In genomic region chr2:72806280-72806955, GRCh38 we compare ENCODE assay signal across 15 cellular contexts. TPM values are rescaled to one million over a fixed set of nuclear protein-coding genes. Genes with fewer than 3 reads are reported as not detected.
DNase-seq lines count a peak whose midpoint lies in the region; ATAC-seq, FAIRE-seq and TF ChIP-seq lines count a peak whose summit lies in the region.
"Had no signal": no experiment of that assay in that cellular context is flagged by ENCODE, and none has a peak within 500 bp of the region (broad histone marks: within the 10 kb centered on the region; RNA-seq: fewer than 3 reads in every experiment).

No MANE protein-coding gene starts in this region.

- TF ChIP-seq CTCF in IMR-90 (conservative IDR thresholded peaks at IDR 0.05; ENCODE audit: low read depth, low read length) (no peak), astrocyte (IDR thresholded peaks at IDR 0.05; ENCODE audit: insufficient read depth, low read depth, low read length) (no peak)

- TSS peak; percentile 22 for BruUV-seq in IMR-90 (replicated peaks; lab: Mats Ljungman, UMichigan)

- no peak overlapping the region for H3K56ac ChIP-seq in IMR-90 (ENCODE audit: extremely low read depth, insufficient read depth, low read length)

- H3K27me3 Mint-ChIP-seq in astrocyte (ENCODE audit: low read depth, unreplicated experiment) = no peaks in the 10 kb centered on the region
- H3K27me3 Mint-ChIP-seq in activated CD4-positive, alpha-beta T cell treated with anti-CD3 and anti-CD28 coated beads for 36 hours = no peaks in the 10 kb centered on the region
- H3K27me3 Mint-ChIP-seq: IgD-negative memory B cell had no signal

- peak; percentile 45 for FAIRE-seq in astrocyte (lab: Jason Lieb, UNC)
- FAIRE-seq in GM12891 (lab: Jason Lieb, UNC) = no peak
- FAIRE-seq: G401.6, H1 had no signal

- 0 out of 2 replicates have a peak, but pooled peaks cover 3% of the 10 kb centered on the region for H3K9me1 ChIP-seq in IMR-90 (ENCODE audit: insufficient read depth, low read length)

- H3K79me2 ChIP-seq in astrocyte (ENCODE audit: insufficient read depth, low read length) = peaks cover 22% of the 10 kb centered on the region

- POLR2A ChIA-PET in IMR-90 (lab: Charles Lee; ENCODE audit: unreplicated experiment) = no interaction called here
- POLR2A ChIA-PET in activated CD4-positive, alpha-beta T cell treated with anti-CD3 and anti-CD28 coated beads for 36 hours (lab: Charles Lee) = no interaction called here

- no peak overlapping the region for H3K9ac ChIP-seq in IMR-90 (ENCODE audit: low read depth, low read length)
- no peak overlapping the region for H3K9ac ChIP-seq in astrocyte (ENCODE audit: low read length)
- H3K9ac ChIP-seq: KMS-11 had no signal

- H3K4me3 Mint-ChIP-seq in astrocyte (ENCODE audit: unreplicated experiment) = no peak overlapping the region
- no peak overlapping the region for H3K4me3 Mint-ChIP-seq in activated CD4-positive, alpha-beta T cell treated with anti-CD3 and anti-CD28 coated beads for 36 hours
- H3K4me3 Mint-ChIP-seq: CD8-positive, alpha-beta memory T cell; HFFc6; IgD-negative memory B cell had no signal

- H2AK9ac ChIP-seq in IMR-90 (replicated peaks; ENCODE audit: low read depth, low read length, poor library complexity) = no peak overlapping the region

- H2BK5ac ChIP-seq in IMR-90 (ENCODE audit: low read depth, low read length, poor library complexity, severe bottlenecking) = no peak overlapping the region

- no peak overlapping the region for H3K23ac ChIP-seq in IMR-90 (ENCODE audit: low read depth, low read length)

- H3K4me1 ChIP-seq in IMR-90 (ENCODE audit: control insufficient read depth, insufficient read depth, low read length) = no peaks in the 10 kb centered on the region
- no peaks in the 10 kb centered on the region for H3K4me1 ChIP-seq in astrocyte (ENCODE audit: insufficient read depth, low read length)
- H3K4me1 ChIP-seq: Caco-2 had no signal

- H2BK20ac ChIP-seq in IMR-90 (ENCODE audit: low read depth, low read length) = no peak overlapping the region

- no peak overlapping the region for H3K27ac Mint-ChIP-seq in astrocyte (ENCODE audit: unreplicated experiment)
- no peak overlapping the region for H3K27ac Mint-ChIP-seq in activated CD4-positive, alpha-beta T cell treated with anti-CD3 and anti-CD28 coated beads for 36 hours
- H3K27ac Mint-ChIP-seq: CD8-positive, alpha-beta memory T cell; HFFc6; IgD-negative memory B cell had no signal

- CTCF ChIA-PET in IMR-90 (lab: Yijun Ruan, JAX) = interaction anchor here (1.7 kb wide), 1 partner anchor 13 kb away, joined by 3 read pairs; no protein-coding TSS in a partner anchor
- CTCF ChIA-PET in activated CD4-positive, alpha-beta T cell treated with anti-CD3 and anti-CD28 coated beads for 36 hours (lab: Charles Lee) = interaction anchor here (1.2 to 1.7 kb wide), 3 partner anchors 10 to 55 kb away, joined by 3 to 5 read pairs (median 4); no protein-coding TSS in a partner anchor

- intact Hi-C loops in IMR-90 (cut with micrococcal nuclease) = no loop called here
- intact Hi-C loops in activated CD4-positive, alpha-beta T cell treated with anti-CD3 and anti-CD28 coated beads for 36 hours (cut with DNase I, micrococcal nuclease) = no loop called here

- H3K36me3 Mint-ChIP-seq in astrocyte (ENCODE audit: low read depth, unreplicated experiment) = peaks cover 6% of the 10 kb centered on the region
- H3K36me3 Mint-ChIP-seq in activated CD4-positive, alpha-beta T cell treated with anti-CD3 and anti-CD28 coated beads for 36 hours (ENCODE audit: low read depth) = peaks cover 21% of the 10 kb centered on the region

- peak; percentile 24; the same call in 1 of the 2 replicates for ATAC-seq in IMR-90 (ENCODE audit: low read depth)
- ATAC-seq in activated CD4-positive, alpha-beta T cell treated with anti-CD3 and anti-CD28 coated beads for 36 hours = no peak
- ATAC-seq: A549 had no signal

- H4K8ac ChIP-seq in IMR-90 (ENCODE audit: low read depth in 2 of 2, low read length in 2 of 2) = no peak overlapping the region

- TF ChIP-seq POLR2A in IMR-90 (IDR thresholded peaks at IDR 0.05; ENCODE audit: low read depth, low read length) (no peak), GM12891 (IDR thresholded peaks at IDR 0.05; ENCODE audit: low read depth, low read length) (no peak)

- H2BK120ac ChIP-seq in IMR-90 (ENCODE audit: low read depth, low read length) = no peak overlapping the region

- H3K4ac ChIP-seq in IMR-90 (ENCODE audit: low read depth, low read length) = no peak overlapping the region

- 0 out of 2 replicates have a peak, but pooled peaks cover 2% of the 10 kb centered on the region for H3K36me3 ChIP-seq in IMR-90 (ENCODE audit: control insufficient read depth, insufficient read depth, low read length)
- no peaks in the 10 kb centered on the region for H3K36me3 ChIP-seq in astrocyte (ENCODE audit: insufficient read depth, low read length)

- H3K27ac ChIP-seq in IMR-90 (ENCODE audit: insufficient read depth, low read length) (no peak overlapping the region), astrocyte (ENCODE audit: low read depth, low read length) (no peak overlapping the region)
- H3K27ac ChIP-seq: A549, KMS-11 had no signal

- H3K27me3 ChIP-seq in IMR-90 (ENCODE audit: control insufficient read depth, insufficient read depth, low read length) = no peaks in the 10 kb centered on the region
- H3K27me3 ChIP-seq in astrocyte (ENCODE audit: insufficient read depth, low read length) = no peaks in the 10 kb centered on the region

- WGBS in IMR-90 (ENCODE audit: extremely low coverage in 2 of 2, insufficient read length in 1 of 2), 2 experiments = no CpG with 5 or more reads among the region's 3 CpGs

- H3K9me3 ChIP-seq in IMR-90 (ENCODE audit: control insufficient read depth, insufficient read depth, low read length) (peaks cover 4% of the 10 kb centered on the region), astrocyte (ENCODE audit: insufficient read depth, low read depth, low read length) (no peaks in the 10 kb centered on the region)

- no peak for TF ChIP-seq RAD21 in IMR-90 (IDR thresholded peaks at IDR 0.05; ENCODE audit: low read length)

- H3K9me3 Mint-ChIP-seq in astrocyte (ENCODE audit: unreplicated experiment) = peaks cover 2% of the 10 kb centered on the region
- H3K9me3 Mint-ChIP-seq in activated CD4-positive, alpha-beta T cell treated with anti-CD3 and anti-CD28 coated beads for 36 hours (ENCODE audit: low read depth) = peaks cover 10% of the 10 kb centered on the region

- in situ Hi-C loops in IMR-90 (cut with MboI; ENCODE audit: low sequenced_read_pairs) = no loop called here

- H4K20me1 ChIP-seq in IMR-90 (ENCODE audit: insufficient read depth, low read length) = peaks cover 11% of the 10 kb centered on the region
- peaks cover 22% of the 10 kb centered on the region for H4K20me1 ChIP-seq in astrocyte (ENCODE audit: insufficient read depth, low read length)

- no peak overlapping the region for H4K5ac ChIP-seq in IMR-90 (ENCODE audit: low read depth, low read length)

- H3K4me3 ChIP-seq in IMR-90 (ENCODE audit: insufficient read depth, low read depth, low read length) (no peak overlapping the region), astrocyte (ENCODE audit: insufficient read depth, low read depth, low read length) (no peak overlapping the region)
- H3K4me3 ChIP-seq: A549 had no signal

- peaks cover 7% of the 10 kb centered on the region for H3K4me1 Mint-ChIP-seq in astrocyte (ENCODE audit: low read depth, unreplicated experiment)
- peaks cover 6% of the 10 kb centered on the region for H3K4me1 Mint-ChIP-seq in activated CD4-positive, alpha-beta T cell treated with anti-CD3 and anti-CD28 coated beads for 36 hours
- H3K4me1 Mint-ChIP-seq: IgD-negative memory B cell had no signal

- H3K14ac ChIP-seq in IMR-90 (replicated peaks; ENCODE audit: low read depth, low read length) = no peak overlapping the region

- H2AFZ ChIP-seq in IMR-90 (replicated peaks; ENCODE audit: low read length, poor library complexity) (no peak overlapping the region), astrocyte (ENCODE audit: low read depth, low read length) (no peak overlapping the region)

- no peak overlapping the region for H2BK15ac ChIP-seq in IMR-90 (ENCODE audit: low read depth, low read length)

- no peak overlapping the region for H3K18ac ChIP-seq in IMR-90 (ENCODE audit: low read depth, low read length)

- H3K4me2 ChIP-seq in IMR-90 (ENCODE audit: low read depth, low read length) (no peak overlapping the region), astrocyte (ENCODE audit: low read length) (no peak overlapping the region)
- H3K4me2 ChIP-seq: A549, KMS-11 had no signal

- dilution Hi-C loops in IMR-90 (cut with HindIII; ENCODE audit: low sequenced_read_pairs, unreplicated experiment) = no loop called here

- peaks cover 23 to 24% of the 10 kb centered on the region in 2 experiments for H3K79me1 ChIP-seq in IMR-90 (ENCODE audit: low read depth in 1 of 2, low read length in 2 of 2)

- DNase-seq in ELR (ENCODE audit: low read depth) = peak; percentile 13
- peak; percentile 40 for DNase-seq in IMR-90
- DNase-seq in astrocyte (ENCODE audit: low read depth) = peak; percentile 68
- DNase-seq in activated CD4-positive, alpha-beta T cell treated with anti-CD3 and anti-CD28 coated beads for 36 hours = no peak
- no peak for DNase-seq in GM12891 (ENCODE audit: insufficient read length, low spot score)
- no peak for DNase-seq in NCI-H2029 treated with DMSO at 0.1 percent for 48 hours (lab: John Stamatoyannopoulos, UW)
- DNase-seq: Caco-2; CD8-positive, alpha-beta memory T cell; HCEC 1CT; HFFc6 had no signal

- no peak overlapping the region for H4K91ac ChIP-seq in IMR-90 (ENCODE audit: insufficient read depth, low read depth, low read length)

- H2AK5ac ChIP-seq in IMR-90 (ENCODE audit: low read depth, low read length) = no peak overlapping the region

TF ChIP-seq in IMR-90, 13 proteins besides CTCF, POLR2A, EP300 and RAD21 (continues in another document):
- TF ChIP-seq NFE2L2 (IDR thresholded peaks at IDR 0.05; ENCODE audit: low read depth, low read length) = no peak

TF ChIP-seq in GM12891, 5 proteins besides CTCF, POLR2A, EP300 and RAD21:
- TF ChIP-seq PAX5 (IDR thresholded peaks at IDR 0.05; ENCODE audit: insufficient read depth, low read length, severe bottlenecking) (no peak), SPI1 (IDR thresholded peaks at IDR 0.05; ENCODE audit: low read depth, low read length) (no peak), POU2F2 (IDR thresholded peaks at IDR 0.05; ENCODE audit: low read depth, low read length) (no peak), POLR2AphosphoS5 (IDR thresholded peaks at IDR 0.05; ENCODE audit: low read depth, low read length) (no peak), TAF1 (IDR thresholded peaks at IDR 0.05; ENCODE audit: low read depth, low read length) (no peak)

RNA-seq across cellular contexts. Expression of gene EXOC6B, which starts 19.4 kb away (rescaled TPM):
- total RNA-seq in IMR-90 (2012; rRNA removed) (29.4 and 29.7 TPM in 2 replicates), astrocyte (26.2 and 31.8 TPM in 2 replicates)
- polyA plus RNA-seq in IMR-90 (2012; rRNA removed) = 9.0 and 10.2 TPM in 2 replicates
- 4.8 and 12.8 TPM in 2 replicates for polyA plus RNA-seq in IMR-90 (2012; cell fraction: cytosol; rRNA removed)
- polyA plus RNA-seq in IMR-90 (2012; cell fraction: nucleus; rRNA removed; ENCODE audit: low replicate concordance) = 10.8 and 17.1 TPM in 2 replicates
- 1 to 10 TPM; 7.0 to 9.0 TPM for total RNA-seq in activated CD4-positive, alpha-beta T cell treated with anti-CD3 and anti-CD28 coated beads for 36 hours
- polyA plus RNA-seq in GM12891 (2012; ENCODE audit: low read depth, missing spikeins) = 0.94 TPM

Comparison
In these comparisons a context has a peak if more than half of its experiments do, and no peak if none do; other contexts are left out.
1. DNase-seq: peak in ELR (single experiment), IMR-90 (single experiment) and astrocyte (single experiment); none in activated CD4-positive, alpha-beta T cell treated with anti-CD3 and anti-CD28 coated beads for 36 hours (single experiment), GM12891 (single experiment) and NCI-H2029 treated with DMSO at 0.1 percent for 48 hours (single experiment).